In the genomic region with DNA sequence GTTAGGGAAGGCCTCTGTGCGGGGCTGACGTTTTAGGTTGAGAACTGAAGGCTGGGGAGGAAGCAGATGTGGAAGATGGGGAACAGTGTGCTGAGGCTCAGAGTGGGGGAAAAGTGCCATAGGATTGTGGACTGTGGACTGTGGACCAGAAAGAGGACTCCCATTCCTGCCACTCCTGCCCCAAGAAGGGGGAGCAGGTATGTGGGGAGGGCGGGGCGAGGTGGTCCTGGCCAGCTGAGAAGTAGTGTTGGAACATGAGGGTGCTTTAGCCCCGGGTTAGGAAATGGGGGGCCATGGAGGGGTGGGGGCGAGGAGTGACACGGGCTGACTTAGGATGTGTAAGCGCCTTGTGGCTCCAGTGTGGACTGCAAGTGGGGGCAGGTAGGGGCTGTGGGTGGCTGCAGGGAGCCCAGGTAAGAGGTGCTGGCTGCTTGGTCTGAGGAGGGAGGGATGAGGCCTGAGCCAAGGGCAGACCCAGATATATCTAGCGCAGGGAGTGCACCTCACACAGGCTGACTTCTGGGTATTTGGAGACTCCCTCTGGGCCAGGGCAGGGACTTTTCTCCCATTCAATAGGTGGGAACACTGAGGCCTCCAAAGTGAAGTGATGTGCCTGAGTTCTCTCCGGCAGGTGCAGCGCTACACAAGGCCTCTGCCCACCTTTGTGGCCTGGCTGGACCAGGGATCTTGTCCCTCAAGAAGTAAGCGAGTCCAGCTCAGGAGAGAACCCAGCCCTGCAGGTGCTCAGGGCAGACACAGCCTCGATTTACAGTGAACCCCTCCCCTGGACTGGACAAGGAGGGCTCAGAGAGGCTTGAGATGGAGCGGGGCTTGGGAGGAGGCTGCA, we compare ENCODE assay signal across 16 cellular contexts.
"Had no signal": no experiment of that assay in that cellular context is flagged by ENCODE, and none has a peak within 500 bp of the region (broad histone marks: within the 10 kb centered on the region; RNA-seq: fewer than 3 reads in every experiment).

No MANE protein-coding gene starts in this region.

- H3K4me3 ChIP-seq: coronary artery, SK-N-MC, suprapubic skin had no signal

- H3K27ac Mint-ChIP-seq: activated naive CD4-positive, alpha-beta T cell treated with anti-CD3 and anti-CD28 coated beads for 36 hours; T-cell had no signal

- H3K36me3 ChIP-seq: neutrophil, suprapubic skin had no signal

- H3K4me3 Mint-ChIP-seq: activated naive CD4-positive, alpha-beta T cell treated with anti-CD3 and anti-CD28 coated beads for 36 hours; T-cell had no signal

- H3K4me1 ChIP-seq: suprapubic skin had no signal

- H3K9me3 ChIP-seq: neutrophil, suprapubic skin had no signal

- H3K27ac ChIP-seq: coronary artery, neutrophil, SK-N-MC, suprapubic skin had no signal

- DNase-seq: activated CD4-positive, CD25-positive, alpha-beta regulatory T cell treated with anti-CD3 and anti-CD28 coated beads, Interleukin-2, amount 50 U/mL, for 72 hours; activated naive CD4-positive, alpha-beta T cell treated with anti-CD3 and anti-CD28 coated beads for 36 hours; amniotic stem cell; foreskin fibroblast; midbrain; right cardiac atrium; small intestine; stimulated activated CD4-positive, alpha-beta T cell treated with anti-CD3 and anti-CD28 coated beads, Interleukin-4, amount 100 ng/mL, for 24 hours; stimulated activated naive CD4-positive, alpha-beta T cell; T-cell; trophoblast cell had no signal

- FAIRE-seq: endothelial cell of umbilical vein, small intestine had no signal

- ATAC-seq: right cardiac atrium, T-cell had no signal

- H3K9me3 Mint-ChIP-seq: activated naive CD4-positive, alpha-beta T cell treated with anti-CD3 and anti-CD28 coated beads for 36 hours; T-cell had no signal

- H3K36me3 Mint-ChIP-seq: T-cell had no signal
